In the genomic region with DNA sequence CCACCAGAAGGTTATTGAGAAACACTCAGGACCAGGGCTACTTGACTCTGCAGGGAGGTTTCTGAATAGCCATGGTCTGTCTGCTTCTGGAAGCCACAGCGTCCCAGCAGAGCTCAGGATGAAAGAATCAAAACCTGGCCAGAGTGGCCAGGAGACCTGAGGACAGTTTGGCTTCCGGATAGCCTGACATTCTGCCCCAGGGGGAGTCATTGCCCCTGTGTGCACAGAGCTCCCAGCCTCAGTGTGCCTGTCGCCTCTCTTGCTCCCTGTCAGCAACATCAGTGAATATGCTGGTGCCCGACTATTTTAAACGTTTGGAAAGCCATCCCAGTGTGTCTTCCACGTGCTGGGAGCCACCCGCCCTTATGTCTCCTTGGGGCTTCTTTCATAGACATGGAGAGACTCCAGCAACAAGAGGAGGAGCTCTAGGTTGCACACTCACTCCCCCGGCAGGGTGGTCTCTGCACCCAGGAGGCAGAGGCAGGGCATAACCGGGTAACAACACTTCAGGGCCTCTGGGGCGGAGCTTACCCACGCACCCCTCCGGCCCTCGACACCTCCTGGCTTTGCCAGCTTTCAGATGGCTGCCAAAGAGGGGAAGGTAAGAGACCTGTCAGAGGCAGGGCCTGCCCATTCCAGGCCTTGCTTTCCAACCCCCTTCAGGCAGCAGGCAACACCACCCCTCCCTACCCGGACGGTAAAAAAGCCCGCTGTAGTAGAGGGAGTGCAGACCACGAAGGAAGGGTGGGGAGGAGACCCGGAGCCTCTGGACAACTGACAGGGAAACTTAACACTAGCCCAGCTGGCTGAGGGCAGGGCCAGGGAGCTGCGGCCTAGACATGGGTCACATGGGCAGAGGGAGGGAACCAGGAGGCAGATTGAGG, we compare ENCODE assay signal across 12 cellular contexts. TPM values are rescaled to one million over a fixed set of nuclear protein-coding genes. Genes with fewer than 3 reads are reported as not detected.
DNase-seq lines count a peak whose midpoint lies in the region; ATAC-seq and TF ChIP-seq lines count a peak whose summit lies in the region.
"Had no signal": no experiment of that assay in that cellular context is flagged by ENCODE, and none has a peak within 500 bp of the region (broad histone marks: within the 10 kb centered on the region; RNA-seq: fewer than 3 reads in every experiment).

No MANE protein-coding gene starts in this region.

- H3K27ac ChIP-seq in tibial nerve = no peak overlapping the region
- H3K27ac ChIP-seq: brain microvascular endothelial cell had no signal

- ATAC-seq in esophagus mucosa (peak; percentile 22), sciatic nerve (peak; percentile 33)
- ATAC-seq: stimulated activated memory B cell treated with anti-CD40 and anti-IgM and Interleukin-4, amounts not matched to agents 10 μg/mL and 1 μg/mL and 100 μg/mL, for 72 hours had no signal

- peaks cover 0 to 27% (median 0%) of the 10 kb centered on the region in 4 donors for H3K9me3 ChIP-seq in tibial nerve

- DNase-seq in HUDEP-2 (lab: John Stamatoyannopoulos, UW; ENCODE audit: unreplicated experiment in 76 of 76) = peak in 42 of 76 experiments; percentile 3 to 54 (median 32)
- peak; percentile 93 for DNase-seq in MV-4-11 (lab: John Stamatoyannopoulos, UW)
- peak; percentile 47 for DNase-seq in sciatic nerve (ENCODE audit: low spot score)
- DNase-seq in dermis blood vessel endothelial cell = no peak
- DNase-seq in AML-193 (lab: John Stamatoyannopoulos, UW) = no peak
- no peak for DNase-seq in tibial nerve (ENCODE audit: low spot score in 2 of 2)
- DNase-seq: activated B cell treated with CpG ODN at 0.5 μM for 24 hours, brain microvascular endothelial cell, GOT3, NCI-H1436 had no signal

- intact Hi-C loops in sciatic nerve (cut with DNase I) = no loop called here

- no peak for TF ChIP-seq EP300 in tibial nerve (IDR thresholded peaks at IDR 0.05)

- no peak overlapping the region for H3K4me3 ChIP-seq in tibial nerve

- peaks cover 0 to 9% (median 0%) of the 10 kb centered on the region in 4 donors for H3K4me1 ChIP-seq in tibial nerve

- no peaks in the 10 kb centered on the region for H3K27me3 ChIP-seq in tibial nerve

- TF ChIP-seq CTCF in tibial nerve (IDR thresholded peaks at IDR 0.05) = no peak

- no peak for TF ChIP-seq POLR2A in tibial nerve (IDR thresholded peaks at IDR 0.05)

- WGBS in tibial nerve, 2 donors = 38 to 41% methylated on average over 14 to 18 of the region's 19 CpGs

- no peaks in the 10 kb centered on the region for H3K36me3 ChIP-seq in tibial nerve
- H3K36me3 ChIP-seq: brain microvascular endothelial cell had no signal

RNA-seq across cellular contexts. Expression of a gene that starts 19.0 kb away (rescaled TPM):
- total RNA-seq in esophagus mucosa (0.12 TPM), sciatic nerve (0.40 TPM), dermis blood vessel endothelial cell (0.34 TPM in 1 of 2 replicates, not detected in the other), tibial nerve (under 1 TPM in 3 of 4 donors, not detected in 1; 0.21 to 0.60 (median 0.39) TPM)
- total RNA-seq: activated B cell treated with CpG ODN at 0.5 μM for 24 hours had no signal

RNA-seq across cellular contexts. Expression of a gene that starts 29.7 kb away (rescaled TPM):
- total RNA-seq in esophagus mucosa = not detected
- total RNA-seq in sciatic nerve = 0.85 TPM
- total RNA-seq in dermis blood vessel endothelial cell = 0.14 and 0.17 TPM in 2 replicates
- total RNA-seq in tibial nerve = 1 to 10 TPM in 1 of 4 donors, under 1 TPM in 1, not detected in 2; 0.21 to 1.5 TPM

Comparison
In these comparisons a context has a peak if more than half of its experiments do, and no peak if none do; other contexts are left out.
1. DNase-seq: peak in HUDEP-2 (42 of 76), MV-4-11 (single experiment) and sciatic nerve (single experiment); none in dermis blood vessel endothelial cell (single experiment), AML-193 (0 of 2) and tibial nerve (0 of 2).